ENCODE assay signal across 8 cellular contexts in the genomic region with DNA sequence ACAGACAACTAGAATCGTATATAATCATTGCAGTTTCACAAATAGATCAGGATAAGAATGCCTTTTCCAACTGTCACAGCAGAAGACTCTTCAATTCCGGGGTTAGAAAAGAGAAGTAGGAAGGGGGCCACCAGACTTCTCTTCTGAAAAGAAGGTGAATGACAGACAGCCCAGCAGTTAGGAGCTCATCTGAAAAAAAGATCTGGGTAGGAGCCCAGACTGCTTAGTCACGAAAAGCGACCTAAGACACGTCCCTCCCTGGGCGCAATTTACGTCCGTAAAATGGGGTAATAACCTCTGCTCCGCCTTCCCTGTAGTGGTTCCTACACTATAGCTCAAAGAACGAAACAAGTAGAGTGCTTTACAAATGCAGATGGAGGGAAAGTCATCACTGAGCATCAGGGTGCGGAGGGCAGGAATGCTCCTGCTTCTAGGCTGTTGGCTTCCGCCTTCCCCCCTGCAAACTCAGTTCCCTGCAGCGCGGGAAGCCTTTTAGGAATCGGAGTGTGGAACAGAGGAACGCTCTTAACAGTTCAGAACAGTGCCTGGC. TPM values are rescaled to one million over a fixed set of nuclear protein-coding genes. Genes with fewer than 3 reads are reported as not detected.
DNase-seq lines count a peak whose midpoint lies in the region; ATAC-seq and TF ChIP-seq lines count a peak whose summit lies in the region.

No MANE protein-coding gene starts in this region.

- H3K27ac ChIP-seq in IMR-90 (ENCODE audit: insufficient read depth, low read length), result peak overlapping the region; percentile 10; the same call in 1 of the 2 replicates

- H3K36me3 ChIP-seq in ES-I3 (ENCODE audit: insufficient read depth, low read length) (peaks cover 34% of the 10 kb centered on the region), IMR-90 (ENCODE audit: control insufficient read depth, insufficient read depth, low read length) (peaks cover 4% of the 10 kb centered on the region)

- H2BK5ac ChIP-seq in IMR-90 (ENCODE audit: low read depth, low read length, poor library complexity, severe bottlenecking), result peak overlapping the region; percentile 23

- ATAC-seq in GM21619 (IDR thresholded peaks at IDR 0.05; ENCODE audit: unreplicated experiment) (peak; percentile 35), IMR-90 (ENCODE audit: low read depth) (peak; percentile 60)

- peak overlapping the region; percentile 98 for H2AFZ ChIP-seq in IMR-90 (replicated peaks; ENCODE audit: low read length, poor library complexity)

- H2BK120ac ChIP-seq in IMR-90 (ENCODE audit: low read depth, low read length), result no peak overlapping the region

- no peak for TF ChIP-seq RAD21 in IMR-90 (IDR thresholded peaks at IDR 0.05; ENCODE audit: low read length)

- H3K56ac ChIP-seq in IMR-90 (ENCODE audit: extremely low read depth, insufficient read depth, low read length), result peak overlapping the region; percentile 2; the same call in 1 of the 2 replicates

- no peaks in the 10 kb centered on the region for H3K9me3 ChIP-seq in ES-I3 (ENCODE audit: control insufficient read depth, insufficient read depth, low read length)
- no peaks in the 10 kb centered on the region for H3K9me3 ChIP-seq in IMR-90 (ENCODE audit: control insufficient read depth, insufficient read depth, low read length)

- peak overlapping the region; percentile 94 for H3K4me2 ChIP-seq in IMR-90 (ENCODE audit: low read depth, low read length)

- H2AK5ac ChIP-seq in IMR-90 (ENCODE audit: low read depth, low read length), result no peak overlapping the region

- intact Hi-C loops in IMR-90 (cut with micrococcal nuclease), result loop anchor here (1.0 kb wide), 1 partner anchor 283 kb away; no protein-coding TSS in a partner anchor

- H4K8ac ChIP-seq in IMR-90 (ENCODE audit: low read depth in 2 of 2, low read length in 2 of 2), result peak overlapping the region in 1 of 2 experiments; percentile 36; a peak in 2 of 4 replicates

- CTCF ChIA-PET in IMR-90 (lab: Yijun Ruan, JAX), result interaction anchor here (0.8 kb wide), 1 partner anchor 518 kb away, joined by 3 read pairs; a partner anchor contains a TSS

- TF ChIP-seq CTCF in IMR-90 (conservative IDR thresholded peaks at IDR 0.05; ENCODE audit: low read depth, low read length), result no peak
- no peak for TF ChIP-seq CTCF in astrocyte of the cerebellum (IDR thresholded peaks at IDR 0.05; ENCODE audit: low read depth, low read length, missing control alignments)

- H3K23ac ChIP-seq in IMR-90 (ENCODE audit: low read depth, low read length), result peak overlapping the region; percentile 67

- in situ Hi-C loops in IMR-90 (cut with MboI; ENCODE audit: low sequenced_read_pairs) (loop anchor here (10.0 kb wide), 1 partner anchor 281 kb away; no protein-coding TSS in a partner anchor), SK-MEL-5 (cut with HindIII; ENCODE audit: low pct_unique_long_range_greater_than_20kb, low sequenced_read_pairs) (no loop called here), astrocyte of the cerebellum (cut with HindIII; ENCODE audit: low sequenced_read_pairs) (no loop called here)

- 0 out of 2 replicates have a peak overlapping the region, but pooled peaks have one; percentile 22 for H3K4ac ChIP-seq in IMR-90 (ENCODE audit: low read depth, low read length)

- H4K20me1 ChIP-seq in IMR-90 (ENCODE audit: insufficient read depth, low read length), result no peaks in the 10 kb centered on the region

- H3K14ac ChIP-seq in IMR-90 (replicated peaks; ENCODE audit: low read depth, low read length), result peak overlapping the region; percentile 70

- peaks cover 9 to 45% of the 10 kb centered on the region in 2 experiments; a peak in 3 of 4 replicates for H3K79me1 ChIP-seq in IMR-90 (ENCODE audit: low read depth in 1 of 2, low read length in 2 of 2)

- TF ChIP-seq POLR2A in IMR-90 (IDR thresholded peaks at IDR 0.05; ENCODE audit: low read depth, low read length), result no peak

- H3K4me3 ChIP-seq in IMR-90 (ENCODE audit: insufficient read depth, low read depth, low read length) (peak overlapping the region; percentile 83), astrocyte of the cerebellum (ENCODE audit: low read depth, low read length) (peak overlapping the region; percentile 89)

- H3K4me1 ChIP-seq in ES-I3 (ENCODE audit: insufficient read depth, low read length), result peaks cover 3% of the 10 kb centered on the region; the same call in 1 of the 2 replicates
- no peaks in the 10 kb centered on the region for H3K4me1 ChIP-seq in IMR-90 (ENCODE audit: control insufficient read depth, insufficient read depth, low read length)

- no peak overlapping the region for H4K91ac ChIP-seq in IMR-90 (ENCODE audit: insufficient read depth, low read depth, low read length)

- H3K27me3 ChIP-seq in IMR-90 (ENCODE audit: control insufficient read depth, insufficient read depth, low read length), result no peaks in the 10 kb centered on the region

- H3K9ac ChIP-seq in ES-I3 (ENCODE audit: low read depth, low read length), result peak overlapping the region; percentile 98
- H3K9ac ChIP-seq in IMR-90 (ENCODE audit: low read depth, low read length), result peak overlapping the region; percentile 36; the same call in 1 of the 2 replicates

- H2BK20ac ChIP-seq in IMR-90 (ENCODE audit: low read depth, low read length), result no peak overlapping the region

- WGBS in IMR-90 (ENCODE audit: extremely low coverage in 2 of 2, insufficient read length in 1 of 2), 2 experiments, result 0% methylated on average over 2 of the region's 16 CpGs; no CpG with 5 or more reads in 1 of the 2 experiments

- dilution Hi-C loops in IMR-90 (cut with HindIII; ENCODE audit: low sequenced_read_pairs, unreplicated experiment), result no loop called here

- H2BK15ac ChIP-seq in IMR-90 (ENCODE audit: low read depth, low read length), result no peak overlapping the region

- H2AK9ac ChIP-seq in IMR-90 (replicated peaks; ENCODE audit: low read depth, low read length, poor library complexity), result peak overlapping the region; percentile 70

- no peak overlapping the region; the same call in 1 of the 2 replicates for H4K5ac ChIP-seq in IMR-90 (ENCODE audit: low read depth, low read length)

- DNase-seq in IMR-90 (peak; percentile 84), SK-MEL-5 (ENCODE audit: low read depth, low spot score) (peak; percentile 54), astrocyte of the cerebellum (ENCODE audit: low read depth) (peak; percentile 33), iPS-NIHi7 (ENCODE audit: extremely low spot score) (peak; percentile 80), OCI-M2 (lab: John Stamatoyannopoulos, UW; ENCODE audit: unreplicated experiment) (no peak)
- peak; percentile 68 for DNase-seq in stimulated activated CD4-positive, alpha-beta T cell treated with anti-CD3 and anti-CD28 coated beads, Interleukin-1b, Interleukin-23, amount 100 ng/mL, for 48 hours

- no peak overlapping the region for H3K18ac ChIP-seq in IMR-90 (ENCODE audit: low read depth, low read length)

- POLR2A ChIA-PET in IMR-90 (lab: Charles Lee; ENCODE audit: unreplicated experiment), result no interaction called here

- no TSS peak for BruUV-seq in IMR-90 (replicated peaks; lab: Mats Ljungman, UMichigan)

- H3K9me1 ChIP-seq in IMR-90 (ENCODE audit: insufficient read depth, low read length), result no peaks in the 10 kb centered on the region

TF ChIP-seq in IMR-90, 13 proteins besides CTCF, POLR2A, EP300 and RAD21 (continues in another document):
- TF ChIP-seq BHLHE40 (IDR thresholded peaks at IDR 0.05; ENCODE audit: low read depth, low read length), result no peak
- no peak for TF ChIP-seq FOS (IDR thresholded peaks at IDR 0.05; ENCODE audit: low read depth, low read length)
- 0 out of 2 replicates have a peak, but pooled peaks have one; percentile 21 for TF ChIP-seq NFE2L2 (IDR thresholded peaks at IDR 0.05; ENCODE audit: low read depth, low read length)
- TF ChIP-seq, protein P1, sequence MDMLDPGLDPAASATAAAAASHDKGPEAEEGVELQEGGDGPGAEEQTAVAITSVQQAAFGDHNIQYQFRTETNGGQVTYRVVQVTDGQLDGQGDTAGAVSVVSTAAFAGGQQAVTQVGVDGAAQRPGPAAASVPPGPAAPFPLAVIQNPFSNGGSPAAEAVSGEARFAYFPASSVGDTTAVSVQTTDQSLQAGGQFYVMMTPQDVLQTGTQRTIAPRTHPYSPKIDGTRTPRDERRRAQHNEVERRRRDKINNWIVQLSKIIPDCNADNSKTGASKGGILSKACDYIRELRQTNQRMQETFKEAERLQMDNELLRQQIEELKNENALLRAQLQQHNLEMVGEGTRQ (IDR thresholded peaks at IDR 0.05; ENCODE audit: low read depth, low read length), result no peak
- TF ChIP-seq CHD1 (IDR thresholded peaks at IDR 0.05; ENCODE audit: low read depth, low read length), result no peak; the same call in 1 of the 2 replicates
- TF ChIP-seq MXI1 (IDR thresholded peaks at IDR 0.05; ENCODE audit: borderline replicate concordance, low read depth, low read length), result no peak
- TF ChIP-seq MAFK (IDR thresholded peaks at IDR 0.05; ENCODE audit: low read depth, low read length), result no peak
- no peak for TF ChIP-seq RCOR1 (IDR thresholded peaks at IDR 0.05; ENCODE audit: insufficient replicate concordance, low read length)
- no peak for TF ChIP-seq RFX5 (IDR thresholded peaks at IDR 0.05; ENCODE audit: low read depth, low read length)
- TF ChIP-seq CEBPB (IDR thresholded peaks at IDR 0.05; ENCODE audit: low read depth, low read length), result peak; percentile 41; the same call in 1 of the 2 replicates
- TF ChIP-seq MAZ (IDR thresholded peaks at IDR 0.05; ENCODE audit: borderline replicate concordance, low read depth, low read length), result no peak

RNA-seq across cellular contexts. Expression of a gene that starts 0.6 kb away (rescaled TPM):
- 9.7 and 10.6 TPM in 2 replicates for total RNA-seq in IMR-90 (2012; rRNA removed)
- polyA plus RNA-seq in IMR-90 (2012; rRNA removed), result 5.9 and 6.3 TPM in 2 replicates
- 1.9 and 2.9 TPM in 2 replicates for polyA plus RNA-seq in IMR-90 (2012; cell fraction: cytosol; rRNA removed)
- polyA plus RNA-seq in IMR-90 (2012; cell fraction: nucleus; rRNA removed; ENCODE audit: low replicate concordance), result 3.2 and 3.3 TPM in 2 replicates
- total RNA-seq in SK-MEL-5 (2014; rRNA removed; shearing (Covaris generic)), result 9.8 and 10.3 TPM in 2 replicates
- 11.6 and 15.0 TPM in 2 replicates for polyA plus RNA-seq in SK-MEL-5 (2015; cell fraction: cytosol; rRNA removed)
- 8.6 and 11.3 TPM in 2 replicates for polyA plus RNA-seq in SK-MEL-5 (2015; cell fraction: nucleus; rRNA removed)

RNA-seq across cellular contexts. Expression of a gene that starts 0.8 kb away (rescaled TPM):
- 17.2 and 23.5 TPM in 2 replicates for total RNA-seq in IMR-90 (2012; rRNA removed)
- polyA plus RNA-seq in IMR-90 (2012; rRNA removed), result 14.9 and 19.0 TPM in 2 replicates
- polyA plus RNA-seq in IMR-90 (2012; cell fraction: cytosol; rRNA removed), result 7.7 and 16.6 TPM in 2 replicates
- 10.3 and 43.7 TPM in 2 replicates for polyA plus RNA-seq in IMR-90 (2012; cell fraction: nucleus; rRNA removed; ENCODE audit: low replicate concordance)
- 8.5 and 11.0 TPM in 2 replicates for total RNA-seq in SK-MEL-5 (2014; rRNA removed; shearing (Covaris generic))
- 11.2 and 16.0 TPM in 2 replicates for polyA plus RNA-seq in SK-MEL-5 (2015; cell fraction: cytosol; rRNA removed)
- polyA plus RNA-seq in SK-MEL-5 (2015; cell fraction: nucleus; rRNA removed), result 37.0 and 42.3 TPM in 2 replicates

RNA-seq across cellular contexts. Expression of a gene that starts 37.6 kb away (rescaled TPM):
- 15.6 and 17.2 TPM in 2 replicates for total RNA-seq in IMR-90 (2012; rRNA removed)
- polyA plus RNA-seq in IMR-90 (2012; rRNA removed), result 16.4 and 16.9 TPM in 2 replicates
- polyA plus RNA-seq in IMR-90 (2012; cell fraction: cytosol; rRNA removed), result 9.8 and 10.7 TPM in 2 replicates
- 39.6 and 49.2 TPM in 2 replicates for polyA plus RNA-seq in IMR-90 (2012; cell fraction: nucleus; rRNA removed; ENCODE audit: low replicate concordance)
- total RNA-seq in SK-MEL-5 (2014; rRNA removed; shearing (Covaris generic)), result 38.5 and 41.9 TPM in 2 replicates
- polyA plus RNA-seq in SK-MEL-5 (2015; cell fraction: cytosol; rRNA removed), result 38.2 and 51.8 TPM in 2 replicates
- 143 and 151 TPM in 2 replicates for polyA plus RNA-seq in SK-MEL-5 (2015; cell fraction: nucleus; rRNA removed)
